27 cellular contexts compared by ENCODE assay signal in genomic region chr4:164358400-164358799, GRCh38.
"Had no signal": no experiment of that assay in that cellular context is flagged by ENCODE, and none has a peak within 500 bp of the region (broad histone marks: within the 10 kb centered on the region; RNA-seq: fewer than 3 reads in every experiment).

No MANE protein-coding gene starts in this region.

- H3K4me1 Mint-ChIP-seq: immature natural killer cell; naive thymus-derived CD8-positive, alpha-beta T cell; nephron; neural crest cell; stimulated activated effector memory CD8-positive, alpha-beta T cell treated with anti-CD3 and anti-CD28 coated beads, Interleukin-12 subunit alpha, Interleukin-12 subunit beta, amount 100 ng/mL, for 72 hours; stimulated activated naive CD8-positive, alpha-beta T cell treated with anti-CD3 and anti-CD28 coated beads, Interleukin-15, amount 100 ng/mL, for 72 hours had no signal

- H3K36me3 ChIP-seq: left lung, lower lobe of right lung, pancreas, prostate gland, sigmoid colon, spleen, tibial nerve, vagina had no signal

- ATAC-seq: left colon; left lung; lower lobe of right lung; naive thymus-derived CD8-positive, alpha-beta T cell; pancreas; right cardiac atrium; stimulated activated effector memory CD8-positive, alpha-beta T cell treated with anti-CD3 and anti-CD28 coated beads, Interleukin-12 subunit alpha, Interleukin-12 subunit beta, amount 100 ng/mL, for 72 hours; stimulated activated naive CD8-positive, alpha-beta T cell treated with anti-CD3 and anti-CD28 coated beads, Interleukin-15, amount 100 ng/mL, for 72 hours had no signal

- H3K36me3 Mint-ChIP-seq: immature natural killer cell; naive thymus-derived CD8-positive, alpha-beta T cell; stimulated activated effector memory CD8-positive, alpha-beta T cell treated with anti-CD3 and anti-CD28 coated beads, Interleukin-12 subunit alpha, Interleukin-12 subunit beta, amount 100 ng/mL, for 72 hours; type B pancreatic cell had no signal

- H3K4me1 ChIP-seq: left lung, lower lobe of right lung, pancreas, prostate gland, sigmoid colon, spleen, vagina had no signal

- H3K9me3 Mint-ChIP-seq: nephron; neural crest cell; stimulated activated naive CD8-positive, alpha-beta T cell treated with anti-CD3 and anti-CD28 coated beads, Interleukin-15, amount 100 ng/mL, for 72 hours; type B pancreatic cell had no signal

- H3K27ac Mint-ChIP-seq: immature natural killer cell; naive thymus-derived CD8-positive, alpha-beta T cell; nephron; stimulated activated effector memory CD8-positive, alpha-beta T cell treated with anti-CD3 and anti-CD28 coated beads, Interleukin-12 subunit alpha, Interleukin-12 subunit beta, amount 100 ng/mL, for 72 hours; stimulated activated naive CD8-positive, alpha-beta T cell treated with anti-CD3 and anti-CD28 coated beads, Interleukin-15, amount 100 ng/mL, for 72 hours; type B pancreatic cell had no signal

- H3K27me3 Mint-ChIP-seq: naive thymus-derived CD8-positive, alpha-beta T cell; stimulated activated naive CD8-positive, alpha-beta T cell treated with anti-CD3 and anti-CD28 coated beads, Interleukin-15, amount 100 ng/mL, for 72 hours had no signal

- H3K4me3 Mint-ChIP-seq: immature natural killer cell; naive thymus-derived CD8-positive, alpha-beta T cell; nephron; neural crest cell; stimulated activated effector memory CD8-positive, alpha-beta T cell treated with anti-CD3 and anti-CD28 coated beads, Interleukin-12 subunit alpha, Interleukin-12 subunit beta, amount 100 ng/mL, for 72 hours; stimulated activated naive CD8-positive, alpha-beta T cell treated with anti-CD3 and anti-CD28 coated beads, Interleukin-15, amount 100 ng/mL, for 72 hours; type B pancreatic cell had no signal

- DNase-seq: hypothalamus; immature natural killer cell; kidney; left colon; left lung; lower lobe of right lung; mesenchymal stem cell; naive thymus-derived CD8-positive, alpha-beta T cell; nucleus accumbens; pancreas; posterior cingulate gyrus; retina; right cardiac atrium; sigmoid colon; small intestine; spleen; stimulated activated CD4-positive, alpha-beta T cell treated with anti-CD3 and anti-CD28 coated beads, Interleukin-4, amount 100 ng/mL, for 24 hours; stimulated activated naive CD4-positive, alpha-beta T cell treated with Interleukin-2 at 50 U/mL for 16 hours; stimulated activated naive CD8-positive, alpha-beta T cell treated with anti-CD3 and anti-CD28 coated beads, Interleukin-15, amount 100 ng/mL, for 72 hours; substantia nigra had no signal

- H3K27me3 ChIP-seq: left lung, pancreas, sigmoid colon, spleen, tibial nerve, vagina had no signal

- H3K27ac ChIP-seq: left lung, lower lobe of right lung, pancreas, prostate gland, sigmoid colon, spleen, tibial nerve, vagina had no signal

- H3K4me3 ChIP-seq: left lung, lower lobe of right lung, pancreas, prostate gland, sigmoid colon, spleen, tibial nerve, vagina had no signal

- H3K9me3 ChIP-seq: left lung, lower lobe of right lung, pancreas, prostate gland, sigmoid colon, spleen, tibial nerve, vagina had no signal
